Comparison of ENCODE assay signal across 1 cellular context in genomic region chr22:21739828-21740377, GRCh38.
TF ChIP-seq lines count a peak whose summit lies in the region.

No MANE protein-coding gene starts in this region.

TF ChIP-seq in IMR-90, 13 proteins besides CTCF, POLR2A, EP300 and RAD21:
- TF ChIP-seq BHLHE40 (IDR thresholded peaks at IDR 0.05; ENCODE audit: low read depth, low read length) (no peak), MAFK (IDR thresholded peaks at IDR 0.05; ENCODE audit: low read depth, low read length) (no peak), FOS (IDR thresholded peaks at IDR 0.05; ENCODE audit: low read depth, low read length) (no peak), NFE2L2 (IDR thresholded peaks at IDR 0.05; ENCODE audit: low read depth, low read length) (no peak), MXI1 (IDR thresholded peaks at IDR 0.05; ENCODE audit: borderline replicate concordance, low read depth, low read length) (no peak)
